25 cellular contexts compared by ENCODE assay signal in genomic region chr12:15458008-15458407, GRCh38.
"Had no signal": no experiment of that assay in that cellular context is flagged by ENCODE, and none has a peak within 500 bp of the region (broad histone marks: within the 10 kb centered on the region; RNA-seq: fewer than 3 reads in every experiment).

No MANE protein-coding gene starts in this region.

- H3K36me3 ChIP-seq: colonic mucosa, esophagus squamous epithelium, gastrocnemius medialis, heart right ventricle, left lung, lower lobe of right lung had no signal

- H3K4me1 Mint-ChIP-seq: endodermal cell, naive B cell had no signal

- H3K27me3 ChIP-seq: colonic mucosa, esophagus squamous epithelium, gastrocnemius medialis, left lung had no signal

- H3K4me3 Mint-ChIP-seq: dendritic cell treated with granulocyte-macrophage colony-stimulating factor and Interleukin-4, amounts not matched to agents 40 ng/mL and 50 ng/mL, for 4 days; effector memory CD8-positive, alpha-beta T cell; endodermal cell; mesothelial cell of epicardium; naive B cell had no signal

- H3K9me3 ChIP-seq: colonic mucosa had no signal

- H3K4me1 ChIP-seq: colonic mucosa, esophagus squamous epithelium, gastrocnemius medialis, heart right ventricle, left lung, lower lobe of right lung had no signal

- H3K4me3 ChIP-seq: colonic mucosa, esophagus squamous epithelium, gastrocnemius medialis, heart right ventricle, left lung, lower lobe of right lung, mucosa of descending colon had no signal

- DNase-seq: colonic mucosa; cortex of kidney; effector CD8-positive, alpha-beta T cell; effector memory CD8-positive, alpha-beta T cell; endodermal cell; erythroblast; esophagus squamous epithelium; foreskin fibroblast; foreskin melanocyte; gastrocnemius medialis; glutamatergic neuron; head of caudate nucleus; heart right ventricle; hippocampal formation; left cardiac atrium; left lung; left ventricle myocardium superior; lower lobe of right lung; mesenchymal stem cell; mucosa of descending colon; naive B cell had no signal

- H3K27ac Mint-ChIP-seq: dendritic cell treated with granulocyte-macrophage colony-stimulating factor and Interleukin-4, amounts not matched to agents 40 ng/mL and 50 ng/mL, for 4 days; effector memory CD8-positive, alpha-beta T cell; endodermal cell; mesothelial cell of epicardium; naive B cell had no signal

- H3K27ac ChIP-seq: colonic mucosa, epithelial cell of prostate, esophagus squamous epithelium, gastrocnemius medialis, heart right ventricle, left lung, lower lobe of right lung had no signal

- ATAC-seq: effector memory CD8-positive, alpha-beta T cell; esophagus mucosa; gastrocnemius medialis; heart right ventricle; left cardiac atrium; left lung; left ventricle myocardium superior; lower lobe of right lung; mucosa of descending colon had no signal

- H3K27me3 Mint-ChIP-seq: dendritic cell treated with granulocyte-macrophage colony-stimulating factor and Interleukin-4, amounts not matched to agents 40 ng/mL and 50 ng/mL, for 4 days; effector memory CD8-positive, alpha-beta T cell had no signal
